8 cellular contexts compared by ENCODE assay signal in genomic region chr16:69930117-69930776, GRCh38. TPM values are rescaled to one million over a fixed set of nuclear protein-coding genes. Genes with fewer than 3 reads are reported as not detected.
A peak's percentile ranks its signal among the peaks of the same experiment; 100 is the strongest.
DNase-seq lines count a peak whose midpoint lies in the region; ATAC-seq and TF ChIP-seq lines count a peak whose summit lies in the region.

No MANE protein-coding gene starts in this region.

- H3K9me3 Mint-ChIP-seq in activated T-cell treated with anti-CD3 and anti-CD28 coated beads, Interleukin-2, amount 50 U/mL, for 24 hours = no peaks in the 10 kb centered on the region

- intact Hi-C loops in aorta (cut with DNase I) = loop anchor here (1.0 kb wide), 1 partner anchor 132 kb away; no protein-coding TSS in a partner anchor

- H3K27ac ChIP-seq in neutrophil = no peak overlapping the region
- peak overlapping the region in 1 of 2 donors; percentile 78 for H3K27ac ChIP-seq in aorta (ENCODE audit: low read depth in 1 of 2, low read length in 2 of 2)

- H3K4me1 ChIP-seq in NT2/D1 (ENCODE audit: insufficient read depth, insufficient read length) (peaks cover 14% of the 10 kb centered on the region), neutrophil (ENCODE audit: control insufficient read depth in 1 of 2, insufficient read depth in 1 of 2, low read depth in 1 of 2, low read length in 1 of 2) (no peaks in the 10 kb centered on the region), aorta (ENCODE audit: control insufficient read depth in 1 of 2, insufficient read depth in 2 of 2, low read length in 2 of 2) (no peaks in the 10 kb centered on the region)

- DNase-seq in CD1c-positive myeloid dendritic cell (ENCODE audit: extremely low spot score) = peak; percentile 49
- peak; percentile 50 for DNase-seq in NT2/D1 (ENCODE audit: low read depth, low spot score)
- DNase-seq in activated T-cell treated with anti-CD3 and anti-CD28 coated beads, Interleukin-2, amount 50 U/mL, for 24 hours = peak; percentile 51
- peak; percentile 39 to 81 for DNase-seq in foreskin fibroblast
- peak; percentile 71 to 82 for DNase-seq in aorta
- no peak for DNase-seq in NCI-H774 (lab: John Stamatoyannopoulos, UW)

- H3K36me3 Mint-ChIP-seq in activated T-cell treated with anti-CD3 and anti-CD28 coated beads, Interleukin-2, amount 50 U/mL, for 24 hours (ENCODE audit: low read depth) = peaks cover 79% of the 10 kb centered on the region

- H3K27me3 ChIP-seq in NT2/D1 (ENCODE audit: insufficient read depth, insufficient read length) = no peaks in the 10 kb centered on the region
- no peaks in the 10 kb centered on the region for H3K27me3 ChIP-seq in neutrophil
- no peaks in the 10 kb centered on the region for H3K27me3 ChIP-seq in aorta (ENCODE audit: control insufficient read depth in 1 of 2, insufficient read depth in 2 of 2, low read length in 1 of 2)

- H3K27ac Mint-ChIP-seq in activated T-cell treated with anti-CD3 and anti-CD28 coated beads, Interleukin-2, amount 50 U/mL, for 24 hours = no peak overlapping the region

- peak; percentile 47 for ATAC-seq in GM21529 (IDR thresholded peaks at IDR 0.05; ENCODE audit: unreplicated experiment)
- ATAC-seq in aorta (ENCODE audit: low FRiP score) = peak; percentile 69

- H3K36me3 ChIP-seq in NT2/D1 (ENCODE audit: insufficient read depth, insufficient read length, low read length) (peaks cover 52% of the 10 kb centered on the region), neutrophil (peaks cover 99% of the 10 kb centered on the region), aorta (ENCODE audit: control insufficient read depth in 1 of 2, insufficient read depth in 2 of 2, low read length in 1 of 2) (peaks cover 3 to 4% of the 10 kb centered on the region in 2 donors)

- H3K27me3 Mint-ChIP-seq in activated T-cell treated with anti-CD3 and anti-CD28 coated beads, Interleukin-2, amount 50 U/mL, for 24 hours = no peaks in the 10 kb centered on the region

- H3K9me3 ChIP-seq in NT2/D1 (ENCODE audit: insufficient read depth, low read length) (no peaks in the 10 kb centered on the region), neutrophil (no peaks in the 10 kb centered on the region), aorta (ENCODE audit: control insufficient read depth, low read length) (no peaks in the 10 kb centered on the region)

- TF ChIP-seq CTCF in foreskin fibroblast (IDR thresholded peaks at IDR 0.05; ENCODE audit: low read depth, low read length) = peak; percentile 54
- peak; percentile 35 for TF ChIP-seq CTCF in neutrophil (IDR thresholded peaks at IDR 0.05)

- no peak overlapping the region for H3K4me3 Mint-ChIP-seq in activated T-cell treated with anti-CD3 and anti-CD28 coated beads, Interleukin-2, amount 50 U/mL, for 24 hours

- H3K4me3 ChIP-seq in NT2/D1 (ENCODE audit: insufficient read length, low read depth) (no peak overlapping the region), foreskin fibroblast (ENCODE audit: low read depth in 1 of 2, low read length in 2 of 2) (no peak overlapping the region), neutrophil (ENCODE audit: low read depth in 1 of 2, low read length in 1 of 2) (no peak overlapping the region), aorta (ENCODE audit: low read length in 2 of 2) (no peak overlapping the region)

- no peak overlapping the region for H3K9ac ChIP-seq in NT2/D1 (ENCODE audit: insufficient read length, low read depth)

- 30 to 35% methylated on average over 12 of the region's 12 CpGs for WGBS in aorta, 2 donors

- H3K4me1 Mint-ChIP-seq in activated T-cell treated with anti-CD3 and anti-CD28 coated beads, Interleukin-2, amount 50 U/mL, for 24 hours (ENCODE audit: low read depth) = no peaks in the 10 kb centered on the region

RNA-seq across cellular contexts. Expression of gene CLEC18A, which starts 20.9 kb away (rescaled TPM):
- total RNA-seq in aorta = 1 to 10 TPM; 1.9 to 3.0 TPM
- polyA plus RNA-seq in aorta = 10 to 100 TPM in 1 of 2 donors, 1 to 10 TPM in 1; 2.6 to 41.6 TPM
